Comparison of ENCODE assay signal across 1 cellular context in genomic region chrX:44817029-44817428, GRCh38.
TF ChIP-seq lines count a peak whose summit lies in the region.

No MANE protein-coding gene starts in this region.

TF ChIP-seq in WTC11, 78 proteins besides CTCF, POLR2A, EP300 and RAD21 (continued from another document):
- TF ChIP-seq, protein P1, sequence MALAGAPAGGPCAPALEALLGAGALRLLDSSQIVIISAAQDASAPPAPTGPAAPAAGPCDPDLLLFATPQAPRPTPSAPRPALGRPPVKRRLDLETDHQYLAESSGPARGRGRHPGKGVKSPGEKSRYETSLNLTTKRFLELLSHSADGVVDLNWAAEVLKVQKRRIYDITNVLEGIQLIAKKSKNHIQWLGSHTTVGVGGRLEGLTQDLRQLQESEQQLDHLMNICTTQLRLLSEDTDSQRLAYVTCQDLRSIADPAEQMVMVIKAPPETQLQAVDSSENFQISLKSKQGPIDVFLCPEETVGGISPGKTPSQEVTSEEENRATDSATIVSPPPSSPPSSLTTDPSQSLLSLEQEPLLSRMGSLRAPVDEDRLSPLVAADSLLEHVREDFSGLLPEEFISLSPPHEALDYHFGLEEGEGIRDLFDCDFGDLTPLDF (CRISPR knock-in tag; IDR thresholded peaks at IDR 0.05) = no peak
- TF ChIP-seq CBFB (CRISPR knock-in tag; IDR thresholded peaks at IDR 0.05; ENCODE audit: low read depth) = no peak
- TF ChIP-seq CREM (CRISPR knock-in tag; IDR thresholded peaks at IDR 0.05) = no peak
- TF ChIP-seq ZMAT4 (CRISPR knock-in tag; IDR thresholded peaks at IDR 0.05) = no peak
- no peak for TF ChIP-seq JAZF1 (CRISPR knock-in tag; IDR thresholded peaks at IDR 0.05)
- TF ChIP-seq, protein P2, sequence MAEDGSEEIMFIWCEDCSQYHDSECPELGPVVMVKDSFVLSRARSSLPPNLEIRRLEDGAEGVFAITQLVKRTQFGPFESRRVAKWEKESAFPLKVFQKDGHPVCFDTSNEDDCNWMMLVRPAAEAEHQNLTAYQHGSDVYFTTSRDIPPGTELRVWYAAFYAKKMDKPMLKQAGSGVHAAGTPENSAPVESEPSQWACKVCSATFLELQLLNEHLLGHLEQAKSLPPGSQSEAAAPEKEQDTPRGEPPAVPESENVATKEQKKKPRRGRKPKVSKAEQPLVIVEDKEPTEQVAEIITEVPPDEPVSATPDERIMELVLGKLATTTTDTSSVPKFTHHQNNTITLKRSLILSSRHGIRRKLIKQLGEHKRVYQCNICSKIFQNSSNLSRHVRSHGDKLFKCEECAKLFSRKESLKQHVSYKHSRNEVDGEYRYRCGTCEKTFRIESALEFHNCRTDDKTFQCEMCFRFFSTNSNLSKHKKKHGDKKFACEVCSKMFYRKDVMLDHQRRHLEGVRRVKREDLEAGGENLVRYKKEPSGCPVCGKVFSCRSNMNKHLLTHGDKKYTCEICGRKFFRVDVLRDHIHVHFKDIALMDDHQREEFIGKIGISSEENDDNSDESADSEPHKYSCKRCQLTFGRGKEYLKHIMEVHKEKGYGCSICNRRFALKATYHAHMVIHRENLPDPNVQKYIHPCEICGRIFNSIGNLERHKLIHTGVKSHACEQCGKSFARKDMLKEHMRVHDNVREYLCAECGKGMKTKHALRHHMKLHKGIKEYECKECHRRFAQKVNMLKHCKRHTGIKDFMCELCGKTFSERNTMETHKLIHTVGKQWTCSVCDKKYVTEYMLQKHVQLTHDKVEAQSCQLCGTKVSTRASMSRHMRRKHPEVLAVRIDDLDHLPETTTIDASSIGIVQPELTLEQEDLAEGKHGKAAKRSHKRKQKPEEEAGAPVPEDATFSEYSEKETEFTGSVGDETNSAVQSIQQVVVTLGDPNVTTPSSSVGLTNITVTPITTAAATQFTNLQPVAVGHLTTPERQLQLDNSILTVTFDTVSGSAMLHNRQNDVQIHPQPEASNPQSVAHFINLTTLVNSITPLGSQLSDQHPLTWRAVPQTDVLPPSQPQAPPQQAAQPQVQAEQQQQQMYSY (CRISPR knock-in tag; IDR thresholded peaks at IDR 0.05) = no peak
- TF ChIP-seq FOXJ3 (CRISPR knock-in tag; IDR thresholded peaks at IDR 0.05; ENCODE audit: borderline replicate concordance) = no peak
- no peak for TF ChIP-seq ZNF396 (CRISPR knock-in tag; IDR thresholded peaks at IDR 0.05; ENCODE audit: borderline replicate concordance)
- no peak for TF ChIP-seq AR (CRISPR knock-in tag; IDR thresholded peaks at IDR 0.05)
- no peak for TF ChIP-seq ZNF219 (CRISPR knock-in tag; IDR thresholded peaks at IDR 0.05; ENCODE audit: borderline replicate concordance)
- TF ChIP-seq ZNF671 (CRISPR knock-in tag; IDR thresholded peaks at IDR 0.05) = no peak
- TF ChIP-seq, protein P3, sequence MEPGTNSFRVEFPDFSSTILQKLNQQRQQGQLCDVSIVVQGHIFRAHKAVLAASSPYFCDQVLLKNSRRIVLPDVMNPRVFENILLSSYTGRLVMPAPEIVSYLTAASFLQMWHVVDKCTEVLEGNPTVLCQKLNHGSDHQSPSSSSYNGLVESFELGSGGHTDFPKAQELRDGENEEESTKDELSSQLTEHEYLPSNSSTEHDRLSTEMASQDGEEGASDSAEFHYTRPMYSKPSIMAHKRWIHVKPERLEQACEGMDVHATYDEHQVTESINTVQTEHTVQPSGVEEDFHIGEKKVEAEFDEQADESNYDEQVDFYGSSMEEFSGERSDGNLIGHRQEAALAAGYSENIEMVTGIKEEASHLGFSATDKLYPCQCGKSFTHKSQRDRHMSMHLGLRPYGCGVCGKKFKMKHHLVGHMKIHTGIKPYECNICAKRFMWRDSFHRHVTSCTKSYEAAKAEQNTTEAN (CRISPR knock-in tag; IDR thresholded peaks at IDR 0.05) = no peak
- no peak for TF ChIP-seq HMGA2 (CRISPR knock-in tag; IDR thresholded peaks at IDR 0.05)
